ENCODE assay signal across 5 cellular contexts in the genomic region with DNA sequence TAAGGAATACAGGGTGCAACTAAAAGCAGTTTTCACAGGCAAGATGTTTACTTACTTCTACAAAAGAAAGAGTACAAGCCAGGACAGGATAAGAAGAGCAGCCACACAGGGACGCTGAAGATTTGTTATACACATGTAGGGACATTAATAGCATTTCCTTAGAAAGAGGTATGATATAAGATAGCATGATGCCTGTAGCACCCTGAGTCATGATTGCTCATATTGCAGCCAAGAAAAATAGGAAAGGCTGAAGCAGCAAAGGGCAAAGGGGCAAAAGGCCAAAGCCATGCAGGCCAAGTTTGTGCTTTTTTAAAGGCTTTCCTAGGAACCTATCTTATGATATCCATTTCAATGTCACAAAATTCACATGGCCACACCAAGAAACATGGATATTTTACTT.
DNase-seq lines count a peak whose midpoint lies in the region; TF ChIP-seq lines count a peak whose summit lies in the region.
"Not testable (repeated sequence)": the region's sequence is repeated elsewhere in the genome, so short reads cannot be mapped to it uniquely, and the experiment has no call there.

No MANE protein-coding gene starts in this region.

- not testable (repeated sequence) for H3K4me3 ChIP-seq in MG63; SK-N-SH (ENCODE audit: low read depth in 2 of 2, low read length in 1 of 2)

- not testable (repeated sequence) for H2AFZ ChIP-seq in SK-N-SH (ENCODE audit: low read depth)

- not testable (repeated sequence) for H3K4me2 ChIP-seq in SK-N-SH

- not testable (repeated sequence) for H3F3A ChIP-seq in SK-N-SH (replicated peaks; ENCODE audit: insufficient read depth)

- TF ChIP-seq RAD21 in SK-N-SH (IDR thresholded peaks at IDR 0.05; ENCODE audit: low read length), result not testable (repeated sequence)

- H3K9me3 ChIP-seq in MG63, SK-N-SH: not testable (repeated sequence)

- H4K20me1 ChIP-seq in SK-N-SH (ENCODE audit: insufficient read depth), result not testable (repeated sequence)

- H3K79me2 ChIP-seq in SK-N-SH (ENCODE audit: insufficient read depth), result not testable (repeated sequence)

- not testable (repeated sequence) for H3K4me1 ChIP-seq in SK-N-SH (ENCODE audit: control insufficient read depth in 1 of 2, insufficient read depth in 2 of 2, low read depth in 1 of 2, low read length in 1 of 2)

- H3K27me3 ChIP-seq in MG63; SK-N-SH (ENCODE audit: insufficient read depth): not testable (repeated sequence)

- peak overlapping the region; percentile 34; the same call in 1 of the 2 replicates for H3K27ac ChIP-seq in 22Rv1
- H3K27ac ChIP-seq in SK-N-SH (ENCODE audit: low read depth in 2 of 2, low read length in 1 of 2), result not testable (repeated sequence)

- not testable (repeated sequence) for TF ChIP-seq CTCF in 22Rv1 (IDR thresholded peaks at IDR 0.05); SK-N-SH (IDR thresholded peaks at IDR 0.05)
- TF ChIP-seq CTCF in LNCAP (IDR thresholded peaks at IDR 0.05), result peak; percentile 21; the same call in 1 of the 2 replicates

- H3K9ac ChIP-seq in SK-N-SH, result not testable (repeated sequence)

- CTCF ChIA-PET in SK-N-SH (lab: Yijun Ruan, JAX), result not testable (repeated sequence)

- peak; percentile 53 for DNase-seq in MG63
- not testable (repeated sequence) for DNase-seq in SK-N-SH
- peak; percentile 38 for DNase-seq in ureter (ENCODE audit: low spot score)

- not testable (repeated sequence) for TF ChIP-seq EP300 in SK-N-SH (IDR thresholded peaks at IDR 0.05; ENCODE audit: borderline replicate concordance in 1 of 2, low read depth in 1 of 2, low read length in 1 of 2)

- H3K9me2 ChIP-seq in SK-N-SH, result not testable (repeated sequence)

- not testable (repeated sequence) for H3K36me3 ChIP-seq in MG63; SK-N-SH (replicated peaks in 1 of 2; ENCODE audit: control insufficient read depth in 1 of 2, insufficient read depth in 2 of 2, low read length in 1 of 2)

- 0% methylated on average over 1 of the region's 1 CpG for WGBS in SK-N-SH (ENCODE audit: low lambda C conversion rate)

- POLR2A ChIA-PET in SK-N-SH (lab: Yijun Ruan, JAX), result not testable (repeated sequence)

TF ChIP-seq in SK-N-SH, 30 proteins besides CTCF, POLR2A, EP300 and RAD21:
- 0 out of 2 replicates have a peak, but pooled peaks have one; percentile 3 for TF ChIP-seq FOSL2 (IDR thresholded peaks at IDR 0.05; ENCODE audit: borderline replicate concordance, low read depth)
